In genomic region chr18:45245036-45245638, GRCh38 we compare ENCODE assay signal across 1 cellular context.
TF ChIP-seq lines count a peak whose summit lies in the region.

No MANE protein-coding gene starts in this region.

TF ChIP-seq in GM12878, 131 proteins besides CTCF, POLR2A, EP300 and RAD21 (continued from another document):
- no peak for TF ChIP-seq SMC3 (IDR thresholded peaks at IDR 0.05; ENCODE audit: borderline replicate concordance, low read length)
- TF ChIP-seq HCFC1 (IDR thresholded peaks at IDR 0.05; ENCODE audit: low read length) = no peak
- no peak for TF ChIP-seq HDAC2 (IDR thresholded peaks at IDR 0.05)
- no peak for TF ChIP-seq RB1 (IDR thresholded peaks at IDR 0.05; ENCODE audit: borderline replicate concordance)
